ENCODE assay signal across 1 cellular context in the genomic region with DNA sequence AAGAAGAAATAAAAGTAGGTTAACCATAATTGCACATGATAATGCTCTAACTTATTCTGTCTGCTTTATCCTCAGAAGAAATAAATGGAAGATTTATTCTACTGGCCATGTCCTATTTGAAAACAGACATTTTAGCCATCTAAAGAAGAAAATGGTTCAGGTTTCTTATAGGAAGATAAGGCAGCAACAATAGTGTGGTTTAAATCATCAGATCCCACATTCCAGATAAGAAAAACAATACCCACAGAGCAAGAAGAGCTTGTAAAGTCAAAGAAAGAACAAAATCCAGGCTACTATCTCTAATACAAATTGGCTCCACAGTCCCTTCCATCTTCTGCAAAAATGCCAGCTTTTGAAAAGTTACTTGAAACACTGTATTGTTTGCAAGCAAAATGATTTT.
TF ChIP-seq lines count a peak whose summit lies in the region.

No MANE protein-coding gene starts in this region.

TF ChIP-seq in GM12878, 131 proteins besides CTCF, POLR2A, EP300 and RAD21 (continued from another document):
- no peak for TF ChIP-seq ATF2 (IDR thresholded peaks at IDR 0.05; ENCODE audit: low read length)
TF ChIP-seq in GM12878: peak in this region for 0.
